In the genomic region with DNA sequence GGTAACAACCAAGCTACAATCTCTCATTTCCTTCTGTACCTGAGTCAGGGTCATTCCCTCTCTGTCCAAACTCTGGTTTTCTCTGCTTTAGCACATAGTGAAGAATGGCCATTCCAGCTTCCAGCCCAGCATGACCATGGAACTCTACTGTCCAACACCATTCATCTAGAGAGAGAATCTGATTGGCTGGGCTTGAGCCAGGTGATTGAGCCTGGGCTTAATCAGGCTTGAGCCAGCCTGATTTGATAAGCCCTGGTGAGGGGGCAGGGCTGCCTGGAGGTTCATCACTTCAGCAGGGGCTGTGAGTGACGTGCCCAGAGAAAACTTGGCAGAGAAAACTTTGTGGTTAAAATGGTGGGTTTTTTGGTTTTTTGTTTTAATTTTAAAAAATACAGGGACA, we compare ENCODE assay signal across 25 cellular contexts.
"Had no signal": no experiment of that assay in that cellular context is flagged by ENCODE, and none has a peak within 500 bp of the region (broad histone marks: within the 10 kb centered on the region; RNA-seq: fewer than 3 reads in every experiment).

No MANE protein-coding gene starts in this region.

- DNase-seq: activated CD4-positive, alpha-beta T cell treated with anti-CD3 and anti-CD28 coated beads, Interleukin-2, amount 50 U/mL, for 1 hour; activated CD4-positive, CD25-positive, alpha-beta regulatory T cell treated with anti-CD3 and anti-CD28 coated beads, Interleukin-2, amount 50 U/mL, for 72 hours; activated CD8-positive, alpha-beta memory T cell treated with anti-CD3 and anti-CD28 coated beads for 24 hours; activated CD8-positive, alpha-beta memory T cell treated with anti-CD3 and anti-CD28 coated beads, Interleukin-2, amount 50 U/mL, for 48 hours; activated effector memory CD4-positive, alpha-beta T cell treated with Interleukin-2 at 50 U/mL for 16 hours; activated naive CD4-positive, alpha-beta T cell treated with anti-CD3 and anti-CD28 coated beads, Interleukin-2, amount 10 ng/mL, durations not matched to agents 7 days and 5 days; activated naive CD8-positive, alpha-beta T cell treated with anti-CD3 and anti-CD28 coated beads, Interleukin-2, amount 50 U/mL, for 24 hours; activated T-cell treated with anti-CD3 and anti-CD28 coated beads, Interleukin-2, amount 50 U/mL, for 48 hours; aorta; brain microvascular endothelial cell; central memory CD4-positive, alpha-beta T cell; dorsolateral prefrontal cortex; endodermal cell; foreskin keratinocyte; hypothalamus; left lung; mammary epithelial cell; nephron progenitor cell; sigmoid colon; stimulated activated naive CD4-positive, alpha-beta T cell; T-helper 1 cell; T1000; thyroid gland had no signal

- H3K36me3 ChIP-seq: prostate gland had no signal

- H3K4me3 ChIP-seq: dorsolateral prefrontal cortex, left lung, prostate gland, sigmoid colon, thyroid gland had no signal

- H3K4me1 ChIP-seq: foreskin keratinocyte, left lung, prostate gland had no signal

- H3K27ac ChIP-seq: brain microvascular endothelial cell, epithelial cell of prostate, foreskin keratinocyte, left lung, prostate gland, sigmoid colon, thyroid gland had no signal

- H3K9me3 ChIP-seq: left lung, prostate gland, sigmoid colon, thyroid gland had no signal

- ATAC-seq: activated naive CD8-positive, alpha-beta T cell treated with anti-CD3 and anti-CD28 coated beads, Interleukin-2, amount 50 U/mL, for 24 hours; foreskin keratinocyte; left lung had no signal

- H3K27me3 ChIP-seq: brain microvascular endothelial cell, dorsolateral prefrontal cortex, foreskin keratinocyte, left lung, sigmoid colon, thyroid gland had no signal
